Comparison of ENCODE assay signal across 1 cellular context in genomic region chr20:36141310-36141709, GRCh38.
TF ChIP-seq lines count a peak whose summit lies in the region.

No MANE protein-coding gene starts in this region.

TF ChIP-seq in IMR-90, 13 proteins besides CTCF, POLR2A, EP300 and RAD21 (continued from another document):
- TF ChIP-seq, protein P1, sequence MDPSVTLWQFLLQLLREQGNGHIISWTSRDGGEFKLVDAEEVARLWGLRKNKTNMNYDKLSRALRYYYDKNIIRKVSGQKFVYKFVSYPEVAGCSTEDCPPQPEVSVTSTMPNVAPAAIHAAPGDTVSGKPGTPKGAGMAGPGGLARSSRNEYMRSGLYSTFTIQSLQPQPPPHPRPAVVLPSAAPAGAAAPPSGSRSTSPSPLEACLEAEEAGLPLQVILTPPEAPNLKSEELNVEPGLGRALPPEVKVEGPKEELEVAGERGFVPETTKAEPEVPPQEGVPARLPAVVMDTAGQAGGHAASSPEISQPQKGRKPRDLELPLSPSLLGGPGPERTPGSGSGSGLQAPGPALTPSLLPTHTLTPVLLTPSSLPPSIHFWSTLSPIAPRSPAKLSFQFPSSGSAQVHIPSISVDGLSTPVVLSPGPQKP (IDR thresholded peaks at IDR 0.05; ENCODE audit: borderline replicate concordance, low read depth, low read length), result no peak
- no peak for TF ChIP-seq RCOR1 (IDR thresholded peaks at IDR 0.05; ENCODE audit: insufficient replicate concordance, low read length)
- TF ChIP-seq RFX5 (IDR thresholded peaks at IDR 0.05; ENCODE audit: low read depth, low read length), result no peak
- no peak for TF ChIP-seq BHLHE40 (IDR thresholded peaks at IDR 0.05; ENCODE audit: low read depth, low read length)
